Comparison of ENCODE assay signal across 12 cellular contexts in the genomic region with DNA sequence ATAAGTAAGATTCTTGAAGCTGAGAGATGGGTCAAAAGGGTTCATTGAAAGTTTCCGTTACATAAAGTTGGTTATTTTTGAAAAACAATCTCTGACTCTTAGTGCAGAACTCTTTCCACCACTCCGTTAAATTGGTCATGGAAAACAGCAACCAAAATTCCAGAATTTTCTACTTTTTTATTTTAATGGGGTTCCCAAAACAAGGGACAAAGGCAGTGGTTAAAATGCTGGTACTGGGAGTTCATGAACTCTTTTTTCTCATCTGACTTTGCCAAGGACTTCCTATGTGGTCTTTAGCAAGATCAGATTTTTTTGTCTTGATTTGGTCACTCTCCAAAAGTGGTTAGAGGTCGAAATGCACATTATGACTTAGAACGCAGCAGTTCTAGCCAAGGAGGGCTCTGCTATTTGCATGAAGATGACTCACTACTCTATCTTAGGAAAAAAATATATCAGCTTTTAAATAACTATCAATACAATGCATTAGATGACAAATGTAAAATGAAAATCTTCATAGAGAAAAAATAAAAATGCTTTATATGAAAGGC.
DNase-seq lines count a peak whose midpoint lies in the region; ATAC-seq, FAIRE-seq and TF ChIP-seq lines count a peak whose summit lies in the region.
"Had no signal": no experiment of that assay in that cellular context is flagged by ENCODE, and none has a peak within 500 bp of the region (broad histone marks: within the 10 kb centered on the region; RNA-seq: fewer than 3 reads in every experiment).

No MANE protein-coding gene starts in this region.

- H3K36me3 ChIP-seq in right lobe of liver (no peaks in the 10 kb centered on the region), neural progenitor cell (no peaks in the 10 kb centered on the region)

- no peak for TF ChIP-seq POLR2A in right lobe of liver (IDR thresholded peaks at IDR 0.05)

- H3K4me1 Mint-ChIP-seq in CD14-positive monocyte (peaks cover 4% of the 10 kb centered on the region), neural progenitor cell (peaks cover 17% of the 10 kb centered on the region)
- H3K4me1 Mint-ChIP-seq in T-helper 2 cell treated with Interferon-gamma antibody and Interleukin-4, amounts not matched to agents 5 μg/mL and 100 μg/mL, for 36 hours (ENCODE audit: low read depth), result no peaks in the 10 kb centered on the region

- H3K27ac Mint-ChIP-seq in CD14-positive monocyte (no peak overlapping the region), neural progenitor cell (no peak overlapping the region)
- no peak overlapping the region for H3K27ac Mint-ChIP-seq in T-helper 2 cell treated with Interferon-gamma antibody and Interleukin-4, amounts not matched to agents 5 μg/mL and 100 μg/mL, for 36 hours
- H3K27ac Mint-ChIP-seq: memory B cell; stimulated activated naive CD8-positive, alpha-beta T cell treated with anti-CD3 and anti-CD28 coated beads, Interleukin-15, Interleukin-2, amounts not matched to agents 100 ng/mL and 50 ng/mL, for 24 hours had no signal

- no peak for TF ChIP-seq CTCF in GM12864 (IDR thresholded peaks at IDR 0.05; ENCODE audit: low read depth, low read length, missing control alignments)
- TF ChIP-seq CTCF in right lobe of liver (IDR thresholded peaks at IDR 0.05), result no peak
- no peak for TF ChIP-seq CTCF in CD14-positive monocyte (IDR thresholded peaks at IDR 0.05)
- TF ChIP-seq CTCF in neural progenitor cell (IDR thresholded peaks at IDR 0.05), result no peak

- H3K9me3 Mint-ChIP-seq in CD14-positive monocyte (peaks cover 0 to 2% (median 0%) of the 10 kb centered on the region in 7 donors), neural progenitor cell (no peaks in the 10 kb centered on the region)
- no peaks in the 10 kb centered on the region for H3K9me3 Mint-ChIP-seq in T-helper 2 cell treated with Interferon-gamma antibody and Interleukin-4, amounts not matched to agents 5 μg/mL and 100 μg/mL, for 36 hours
- H3K9me3 Mint-ChIP-seq: memory B cell; stimulated activated naive CD8-positive, alpha-beta T cell treated with anti-CD3 and anti-CD28 coated beads, Interleukin-15, Interleukin-2, amounts not matched to agents 100 ng/mL and 50 ng/mL, for 24 hours had no signal

- no peaks in the 10 kb centered on the region for H4K20me1 ChIP-seq in neural progenitor cell (ENCODE audit: low read depth)

- intact Hi-C loops in right lobe of liver (cut with DNase I) (no loop called here), CD14-positive monocyte (cut with micrococcal nuclease) (no loop called here)

- no peak overlapping the region for H3K4me3 ChIP-seq in GM12864 (ENCODE audit: low read depth, low read length)
- H3K4me3 ChIP-seq in right lobe of liver, result no peak overlapping the region
- H3K4me3 ChIP-seq in neural progenitor cell, result no peak overlapping the region

- no peaks in the 10 kb centered on the region for H3K9me3 ChIP-seq in right lobe of liver
- no peaks in the 10 kb centered on the region for H3K9me3 ChIP-seq in neural progenitor cell (ENCODE audit: low read depth)

- H3K4me3 Mint-ChIP-seq in CD14-positive monocyte (no peak overlapping the region), neural progenitor cell (no peak overlapping the region)
- H3K4me3 Mint-ChIP-seq in T-helper 2 cell treated with Interferon-gamma antibody and Interleukin-4, amounts not matched to agents 5 μg/mL and 100 μg/mL, for 36 hours, result no peak overlapping the region
- H3K4me3 Mint-ChIP-seq: memory B cell; stimulated activated naive CD8-positive, alpha-beta T cell treated with anti-CD3 and anti-CD28 coated beads, Interleukin-15, Interleukin-2, amounts not matched to agents 100 ng/mL and 50 ng/mL, for 24 hours had no signal

- H3K4me1 ChIP-seq in right lobe of liver, result peaks cover 0 to 9% (median 3%) of the 10 kb centered on the region in 4 donors
- peaks cover 17% of the 10 kb centered on the region for H3K4me1 ChIP-seq in neural progenitor cell

- H3K27me3 ChIP-seq in right lobe of liver (no peaks in the 10 kb centered on the region), neural progenitor cell (no peaks in the 10 kb centered on the region)

- no peak overlapping the region for H2AFZ ChIP-seq in neural progenitor cell (replicated peaks)

- H3K4me2 ChIP-seq in neural progenitor cell, result no peak overlapping the region

- H3K36me3 Mint-ChIP-seq in CD14-positive monocyte, result no peaks in the 10 kb centered on the region
- no peaks in the 10 kb centered on the region for H3K36me3 Mint-ChIP-seq in neural progenitor cell
- no peaks in the 10 kb centered on the region for H3K36me3 Mint-ChIP-seq in T-helper 2 cell treated with Interferon-gamma antibody and Interleukin-4, amounts not matched to agents 5 μg/mL and 100 μg/mL, for 36 hours (ENCODE audit: low read depth)
- H3K36me3 Mint-ChIP-seq: memory B cell had no signal

- 46% methylated on average over 4 of the region's 4 CpGs for WGBS in right lobe of liver (ENCODE audit: insufficient coverage, low coverage, low lambda C conversion rate, missing lambda C conversion rate)

- no peak for FAIRE-seq in GM19239 (lab: Jason Lieb, UNC)

- H3K27ac ChIP-seq in right lobe of liver, result no peak overlapping the region
- no peak overlapping the region for H3K27ac ChIP-seq in neural progenitor cell

- ATAC-seq in GM21786 (IDR thresholded peaks at IDR 0.05; ENCODE audit: unreplicated experiment), result peak; percentile 63
- peak; percentile 32 to 70 (median 39) for ATAC-seq in right lobe of liver

- DNase-seq in GM12864 (ENCODE audit: low read depth) (peak; percentile 31), NCI-H226 (peak; percentile 47), right lobe of liver (no peak), GM19239 (ENCODE audit: insufficient read length, low spot score) (no peak), CD14-positive monocyte (ENCODE audit: low spot score) (no peak), neural progenitor cell (ENCODE audit: low spot score) (no peak)
- DNase-seq in T-helper 2 cell treated with Interferon-gamma antibody and Interleukin-4, amounts not matched to agents 5 μg/mL and 100 μg/mL, for 36 hours (ENCODE audit: low spot score), result no peak
- DNase-seq: activated effector memory CD4-positive, alpha-beta T cell treated with anti-CD3 and anti-CD28 coated beads, Interleukin-2, amount 50 U/mL, for 16 hours; NCI-H774 had no signal

- H3K27me3 Mint-ChIP-seq in CD14-positive monocyte (ENCODE audit: low read depth in 3 of 3) (peaks cover 0 to 2% (median 2%) of the 10 kb centered on the region in 3 donors), neural progenitor cell (ENCODE audit: insufficient read depth, low read depth) (peaks cover 3% of the 10 kb centered on the region)
- peaks cover 23% of the 10 kb centered on the region for H3K27me3 Mint-ChIP-seq in T-helper 2 cell treated with Interferon-gamma antibody and Interleukin-4, amounts not matched to agents 5 μg/mL and 100 μg/mL, for 36 hours (ENCODE audit: low read depth)

- peaks cover 3% of the 10 kb centered on the region for H3F3A ChIP-seq in neural progenitor cell (ENCODE audit: low read depth)

- H3K79me2 ChIP-seq in neural progenitor cell (ENCODE audit: low read depth), result no peaks in the 10 kb centered on the region

- H3K9ac ChIP-seq in neural progenitor cell, result no peak overlapping the region

Comparison
In these comparisons a context has a peak if more than half of its experiments do, and no peak if none do; other contexts are left out.
1. DNase-seq: peak in GM12864 (single experiment) and NCI-H226 (single experiment); none in right lobe of liver (0 of 3), GM19239 (single experiment), CD14-positive monocyte (single experiment), neural progenitor cell (single experiment) and T-helper 2 cell treated with Interferon-gamma antibody and Interleukin-4, amounts not matched to agents 5 μg/mL and 100 μg/mL, for 36 hours (single experiment).